1 cellular context compared by ENCODE assay signal in genomic region chr4:169996379-169997245, GRCh38.
TF ChIP-seq lines count a peak whose summit lies in the region.

No MANE protein-coding gene starts in this region.

TF ChIP-seq in HepG2, 621 proteins besides CTCF, POLR2A, EP300 and RAD21 (continued from another document):
- TF ChIP-seq ZBTB40 (IDR thresholded peaks at IDR 0.05) (no peak), ZBTB40 (CRISPR knock-in tag; IDR thresholded peaks at IDR 0.05) (no peak), FUBP1 (CRISPR knock-in tag; IDR thresholded peaks at IDR 0.05; ENCODE audit: borderline replicate concordance) (no peak), ZBTB46 (CRISPR knock-in tag; IDR thresholded peaks at IDR 0.05; ENCODE audit: borderline replicate concordance) (no peak), FOXA1 (IDR thresholded peaks at IDR 0.05) (no peak), FOXA1 (CRISPR knock-in tag; IDR thresholded peaks at IDR 0.05) (no peak), JUN (CRISPR knock-in tag; IDR thresholded peaks at IDR 0.05) (no peak), ZNF577 (CRISPR knock-in tag; IDR thresholded peaks at IDR 0.05; ENCODE audit: borderline replicate concordance, low read depth) (no peak), CAMTA2 (CRISPR knock-in tag; IDR thresholded peaks at IDR 0.05; ENCODE audit: borderline replicate concordance) (no peak), SP5 (CRISPR knock-in tag; IDR thresholded peaks at IDR 0.05; ENCODE audit: borderline replicate concordance, low read depth) (no peak), CSRNP1 (CRISPR knock-in tag; IDR thresholded peaks at IDR 0.05) (no peak), YY1 (IDR thresholded peaks at IDR 0.05; ENCODE audit: insufficient read depth, insufficient replicate concordance, low read depth, low read length) (no peak), ZNF501 (CRISPR knock-in tag; IDR thresholded peaks at IDR 0.05) (no peak), ZNF670 (CRISPR knock-in tag; IDR thresholded peaks at IDR 0.05; ENCODE audit: borderline replicate concordance) (no peak), CHD2 (IDR thresholded peaks at IDR 0.05; ENCODE audit: low read depth, low read length) (no peak), ZNF788 (CRISPR knock-in tag; IDR thresholded peaks at IDR 0.05; ENCODE audit: borderline replicate concordance) (no peak), ZNF747 (CRISPR knock-in tag; IDR thresholded peaks at IDR 0.05; ENCODE audit: borderline replicate concordance) (no peak), ZSCAN20 (CRISPR knock-in tag; IDR thresholded peaks at IDR 0.05; ENCODE audit: borderline replicate concordance) (no peak), ZNF550 (CRISPR knock-in tag; IDR thresholded peaks at IDR 0.05; ENCODE audit: borderline replicate concordance) (no peak)
